Comparison of ENCODE assay signal across 19 cellular contexts in genomic region chr12:49793620-49794019, GRCh38.
"Had no signal": no experiment of that assay in that cellular context is flagged by ENCODE, and none has a peak within 500 bp of the region (broad histone marks: within the 10 kb centered on the region; RNA-seq: fewer than 3 reads in every experiment).

No MANE protein-coding gene starts in this region.

- H3K9me3 ChIP-seq: left lung, mucosa of descending colon, psoas muscle, spleen, thoracic aorta, tibial nerve, vagina had no signal

- H3K27ac ChIP-seq: left lung, psoas muscle, skin epidermis, spleen, thoracic aorta, tibial nerve, vagina had no signal

- H3K27me3 ChIP-seq: left lung, spleen, tibial nerve, vagina had no signal

- DNase-seq: cerebellar nuclear complex; cortex of kidney; kidney; left cardiac atrium; left lung; mucosa of descending colon; naive B cell; nephron progenitor cell; nucleus accumbens; psoas muscle; right cardiac atrium; spleen; stimulated activated CD4-positive, alpha-beta T cell treated with anti-CD3 and anti-CD28 coated beads, Interleukin-15, amount 100 ng/mL, for 24 hours; stimulated activated CD4-positive, alpha-beta T cell treated with anti-CD3 and anti-CD28 coated beads, Interleukin-2, amount 100 ng/mL, for 48 hours; stimulated activated naive B cell treated with anti-CD40 and anti-IgM and Interleukin-4, amounts not matched to agents 10 μg/mL and 1 μg/mL and 100 μg/mL, for 72 hours had no signal

- ATAC-seq: left cardiac atrium; left lung; mucosa of descending colon; psoas muscle; stimulated activated naive B cell treated with anti-CD40 and anti-IgM and Interleukin-4, amounts not matched to agents 10 μg/mL and 1 μg/mL and 100 μg/mL, for 72 hours had no signal

- H3K4me3 ChIP-seq: left lung, mucosa of descending colon, psoas muscle, skin epidermis, spleen, thoracic aorta, tibial nerve, vagina had no signal

- H3K4me1 ChIP-seq: psoas muscle, vagina had no signal
